Comparison of ENCODE assay signal across 9 cellular contexts in genomic region chr1:184890539-184890973, GRCh38.
DNase-seq lines count a peak whose midpoint lies in the region; ATAC-seq and TF ChIP-seq lines count a peak whose summit lies in the region.
"Had no signal": no experiment of that assay in that cellular context is flagged by ENCODE, and none has a peak within 500 bp of the region (broad histone marks: within the 10 kb centered on the region; RNA-seq: fewer than 3 reads in every experiment).

No MANE protein-coding gene starts in this region.

- H3K9ac ChIP-seq in muscle layer of colon (ENCODE audit: low read length): no peak overlapping the region

- no peak for TF ChIP-seq CTCF in body of pancreas (IDR thresholded peaks at IDR 0.05)
- no peak for TF ChIP-seq CTCF in nephron progenitor cell (IDR thresholded peaks at IDR 0.05)

- H3K9me3 ChIP-seq in body of pancreas: no peaks in the 10 kb centered on the region
- no peaks in the 10 kb centered on the region for H3K9me3 ChIP-seq in muscle layer of colon (ENCODE audit: low read length)

- H3K27me3 Mint-ChIP-seq in nephron progenitor cell (ENCODE audit: low read depth, poor library complexity): peaks cover 6% of the 10 kb centered on the region
- H3K27me3 Mint-ChIP-seq: naive B cell had no signal

- H3K4me3 ChIP-seq in body of pancreas: no peak overlapping the region
- H3K4me3 ChIP-seq in muscle layer of colon (ENCODE audit: low read depth in 1 of 2, low read length in 2 of 2): no peak overlapping the region

- DNase-seq in ACHN (peak; percentile 21), NCI-H1694 treated with DMSO at 0.1 percent for 48 hours (lab: John Stamatoyannopoulos, UW) (peak; percentile 47), body of pancreas (peak; percentile 23 to 79 (median 56)), NCI-H1436 treated with DMSO at 0.1 percent for 48 hours (lab: John Stamatoyannopoulos, UW) (no peak), HuH-7.5 (ENCODE audit: low spot score) (no peak), OCI-M2 (lab: John Stamatoyannopoulos, UW; ENCODE audit: unreplicated experiment) (no peak), nephron progenitor cell (no peak)
- DNase-seq: naive B cell had no signal

- H3K36me3 ChIP-seq in body of pancreas (replicated peaks in 1 of 2; ENCODE audit: insufficient read depth in 1 of 2, low read depth in 2 of 2) (no peaks in the 10 kb centered on the region), muscle layer of colon (ENCODE audit: insufficient read depth, low read length) (peaks cover 16% of the 10 kb centered on the region)

- 16% methylated on average over 3 of the region's 3 CpGs for WGBS in body of pancreas, 2 donors

- no peaks in the 10 kb centered on the region for H3K36me3 Mint-ChIP-seq in nephron progenitor cell (ENCODE audit: low read depth)
- H3K36me3 Mint-ChIP-seq: naive B cell had no signal

- H3K27me3 ChIP-seq in body of pancreas (no peaks in the 10 kb centered on the region), muscle layer of colon (ENCODE audit: control insufficient read depth in 1 of 2, insufficient read depth in 2 of 2, low read length in 2 of 2) (no peaks in the 10 kb centered on the region)

- ATAC-seq in body of pancreas: peak; percentile 93

- in situ Hi-C loops in ACHN (cut with HindIII; ENCODE audit: low pct_ligation_motif_present, low pct_unique_long_range_greater_than_20kb, low sequenced_read_pairs): no loop called here

- H3K9me3 Mint-ChIP-seq in nephron progenitor cell: no peaks in the 10 kb centered on the region
- H3K9me3 Mint-ChIP-seq: naive B cell had no signal

- peak overlapping the region; percentile 32 to 76 (median 58) for H3K27ac ChIP-seq in body of pancreas
- H3K27ac ChIP-seq in muscle layer of colon (ENCODE audit: low read depth, low read length): peak overlapping the region; percentile 21

- no peaks in the 10 kb centered on the region for H3K4me1 Mint-ChIP-seq in nephron progenitor cell
- H3K4me1 Mint-ChIP-seq: naive B cell had no signal

- intact Hi-C loops in body of pancreas (cut with DNase I): no loop called here

- peak in 1 of 3 donors; percentile 18 for TF ChIP-seq POLR2A in body of pancreas (IDR thresholded peaks at IDR 0.05)

- H3K4me1 ChIP-seq in body of pancreas (peaks cover 43% of the 10 kb centered on the region), muscle layer of colon (ENCODE audit: insufficient read depth, low read length) (peaks cover 55% of the 10 kb centered on the region)

- H3K27ac Mint-ChIP-seq in nephron progenitor cell: no peak overlapping the region
- H3K27ac Mint-ChIP-seq: naive B cell had no signal

- H3K4me3 Mint-ChIP-seq in nephron progenitor cell: no peak overlapping the region

Comparison
In these comparisons a context has a peak if more than half of its experiments do, and no peak if none do; other contexts are left out.
1. DNase-seq: peak in ACHN (single experiment), NCI-H1694 treated with DMSO at 0.1 percent for 48 hours (single experiment) and body of pancreas (4 of 4); none in NCI-H1436 treated with DMSO at 0.1 percent for 48 hours (single experiment), HuH-7.5 (single experiment), OCI-M2 (single experiment) and nephron progenitor cell (single experiment).